Comparison of ENCODE assay signal across 28 cellular contexts in the genomic region with DNA sequence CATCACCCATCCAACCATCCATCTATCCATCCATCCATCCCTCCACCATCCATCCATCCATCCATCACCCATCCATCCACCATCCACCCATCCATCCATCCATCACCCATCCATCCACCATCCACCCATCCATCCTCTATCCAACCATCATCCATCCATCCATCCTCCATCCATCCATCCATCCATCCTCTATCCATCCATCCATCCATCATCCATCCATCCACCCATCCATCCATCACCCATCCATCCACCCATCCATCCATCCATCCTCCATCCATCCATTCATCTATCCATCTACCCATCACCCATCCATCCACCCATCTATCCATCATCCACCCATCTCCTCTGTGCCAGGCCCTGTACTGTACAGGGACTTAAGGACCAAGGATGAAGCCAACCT.
"Had no signal": no experiment of that assay in that cellular context is flagged by ENCODE, and none has a peak within 500 bp of the region (broad histone marks: within the 10 kb centered on the region; RNA-seq: fewer than 3 reads in every experiment).

No MANE protein-coding gene starts in this region.

- H3K4me3 Mint-ChIP-seq: activated CD4-positive, alpha-beta memory T cell treated with anti-CD3 and anti-CD28 coated beads, Interleukin-2, amount 10 ng/mL, durations not matched to agents 7 days and 5 days; activated CD4-positive, alpha-beta T cell treated with anti-CD3 and anti-CD28 coated beads, Interleukin-2, amount 10 ng/mL, durations not matched to agents 7 days and 5 days; activated naive CD4-positive, alpha-beta T cell treated with anti-CD3 and anti-CD28 coated beads, Interleukin-2, amount 10 ng/mL, durations not matched to agents 7 days and 5 days; activated naive CD8-positive, alpha-beta T cell treated with anti-CD3 and anti-CD28 coated beads, Interleukin-2, amount 10 ng/mL, durations not matched to agents 7 days and 5 days; activated T-cell treated with anti-CD3 and anti-CD28 coated beads, Interleukin-2, amount 50 U/mL, for 24 hours; activated T-cell treated with anti-CD3 and anti-CD28 coated beads, Interleukin-2, amount 50 U/mL, for 72 hours had no signal

- H3K4me1 Mint-ChIP-seq: activated CD4-positive, alpha-beta memory T cell treated with anti-CD3 and anti-CD28 coated beads, Interleukin-2, amount 10 ng/mL, durations not matched to agents 7 days and 5 days; activated CD4-positive, alpha-beta T cell treated with anti-CD3 and anti-CD28 coated beads, Interleukin-2, amount 10 ng/mL, durations not matched to agents 7 days and 5 days; activated naive CD4-positive, alpha-beta T cell treated with anti-CD3 and anti-CD28 coated beads, Interleukin-2, amount 10 ng/mL, durations not matched to agents 7 days and 5 days; activated naive CD8-positive, alpha-beta T cell treated with anti-CD3 and anti-CD28 coated beads, Interleukin-2, amount 10 ng/mL, durations not matched to agents 7 days and 5 days had no signal

- H3K27me3 Mint-ChIP-seq: activated CD4-positive, alpha-beta memory T cell treated with anti-CD3 and anti-CD28 coated beads, Interleukin-2, amount 10 ng/mL, durations not matched to agents 7 days and 5 days; activated CD4-positive, alpha-beta T cell treated with anti-CD3 and anti-CD28 coated beads, Interleukin-2, amount 10 ng/mL, durations not matched to agents 7 days and 5 days; activated T-cell treated with anti-CD3 and anti-CD28 coated beads, Interleukin-2, amount 50 U/mL, for 24 hours had no signal

- H3K36me3 Mint-ChIP-seq: activated naive CD4-positive, alpha-beta T cell treated with anti-CD3 and anti-CD28 coated beads, Interleukin-2, amount 10 ng/mL, durations not matched to agents 7 days and 5 days; activated naive CD4-positive, alpha-beta T cell treated with anti-CD3 and anti-CD28 coated beads, Interleukin-2, amount 50 U/mL, for 72 hours; brain had no signal

- H3K4me1 ChIP-seq: ascending aorta, colonic mucosa had no signal

- H3K27ac ChIP-seq: ascending aorta, colonic mucosa, epithelial cell of prostate, heart right ventricle had no signal

- FAIRE-seq: endometrium, endothelial cell of umbilical vein had no signal

- H3K27ac Mint-ChIP-seq: activated CD4-positive, alpha-beta memory T cell treated with anti-CD3 and anti-CD28 coated beads, Interleukin-2, amount 10 ng/mL, durations not matched to agents 7 days and 5 days; activated CD4-positive, alpha-beta T cell treated with anti-CD3 and anti-CD28 coated beads, Interleukin-2, amount 10 ng/mL, durations not matched to agents 7 days and 5 days; activated naive CD4-positive, alpha-beta T cell treated with anti-CD3 and anti-CD28 coated beads, Interleukin-2, amount 10 ng/mL, durations not matched to agents 7 days and 5 days; activated naive CD4-positive, alpha-beta T cell treated with anti-CD3 and anti-CD28 coated beads, Interleukin-2, amount 50 U/mL, for 72 hours; activated naive CD8-positive, alpha-beta T cell treated with anti-CD3 and anti-CD28 coated beads, Interleukin-2, amount 10 ng/mL, durations not matched to agents 7 days and 5 days; activated T-cell treated with anti-CD3 and anti-CD28 coated beads, Interleukin-2, amount 50 U/mL, for 24 hours; activated T-cell treated with anti-CD3 and anti-CD28 coated beads, Interleukin-2, amount 50 U/mL, for 72 hours had no signal

- H3K36me3 ChIP-seq: ascending aorta, colonic mucosa, esophagus squamous epithelium, gastroesophageal sphincter, heart right ventricle had no signal

- ATAC-seq: activated naive CD4-positive, alpha-beta T cell treated with anti-CD3 and anti-CD28 coated beads, Interleukin-2, amount 50 U/mL, for 72 hours; activated T-cell treated with anti-CD3 and anti-CD28 coated beads, Interleukin-2, amount 50 U/mL, for 72 hours had no signal

- H3K27me3 ChIP-seq: ascending aorta, colonic mucosa, gastroesophageal sphincter, heart right ventricle had no signal

- H3K9me3 Mint-ChIP-seq: activated CD4-positive, alpha-beta memory T cell treated with anti-CD3 and anti-CD28 coated beads, Interleukin-2, amount 10 ng/mL, durations not matched to agents 7 days and 5 days; activated CD4-positive, alpha-beta T cell treated with anti-CD3 and anti-CD28 coated beads, Interleukin-2, amount 10 ng/mL, durations not matched to agents 7 days and 5 days; activated naive CD4-positive, alpha-beta T cell treated with anti-CD3 and anti-CD28 coated beads, Interleukin-2, amount 10 ng/mL, durations not matched to agents 7 days and 5 days; activated naive CD4-positive, alpha-beta T cell treated with anti-CD3 and anti-CD28 coated beads, Interleukin-2, amount 50 U/mL, for 72 hours; activated T-cell treated with anti-CD3 and anti-CD28 coated beads, Interleukin-2, amount 50 U/mL, for 24 hours; activated T-cell treated with anti-CD3 and anti-CD28 coated beads, Interleukin-2, amount 50 U/mL, for 72 hours had no signal

- DNase-seq: activated CD4-positive, alpha-beta memory T cell treated with anti-CD3 and anti-CD28 coated beads, Interleukin-2, amount 10 ng/mL, durations not matched to agents 7 days and 5 days; activated CD4-positive, alpha-beta T cell treated with anti-CD3 and anti-CD28 coated beads for 4 hours; activated CD4-positive, alpha-beta T cell treated with anti-CD3 and anti-CD28 coated beads, Interleukin-2, amount 10 ng/mL, durations not matched to agents 7 days and 5 days; activated CD4-positive, alpha-beta T cell treated with anti-CD3 and anti-CD28 coated beads, Interleukin-2, amount 50 U/mL, for 4 hours; activated CD4-positive, CD25-positive, alpha-beta regulatory T cell; activated CD4-positive, CD25-positive, alpha-beta regulatory T cell treated with anti-CD3 and anti-CD28 coated beads, Interleukin-2, amount 50 U/mL, for 72 hours; activated CD8-positive, alpha-beta memory T cell treated with anti-CD3 and anti-CD28 coated beads, Interleukin-2, amount 50 U/mL, for 48 hours; activated gamma-delta T cell; activated naive CD4-positive, alpha-beta T cell; activated naive CD4-positive, alpha-beta T cell treated with anti-CD3 and anti-CD28 coated beads, Interleukin-2, amount 10 ng/mL, durations not matched to agents 7 days and 5 days; activated naive CD8-positive, alpha-beta T cell treated with anti-CD3 and anti-CD28 coated beads, Interleukin-2, amount 10 ng/mL, durations not matched to agents 7 days and 5 days; activated T-cell treated with anti-CD3 and anti-CD28 coated beads for 4 hours; activated T-cell treated with anti-CD3 and anti-CD28 coated beads, Interleukin-2, amount 50 U/mL, for 24 hours; activated T-cell treated with anti-CD3 and anti-CD28 coated beads, Interleukin-2, amount 50 U/mL, for 72 hours; caudate nucleus; colonic mucosa; effector CD8-positive, alpha-beta T cell; esophagus squamous epithelium; foreskin melanocyte; heart right ventricle; T-helper 2 cell had no signal

- H3K9me3 ChIP-seq: ascending aorta, colonic mucosa, esophagus squamous epithelium, gastroesophageal sphincter had no signal

- H3K4me3 ChIP-seq: ascending aorta, colonic mucosa, esophagus squamous epithelium, gastroesophageal sphincter, heart right ventricle had no signal
